In genomic region chr22:22880645-22881044, GRCh38 we compare ENCODE assay signal across 15 cellular contexts. TPM values are rescaled to one million over a fixed set of nuclear protein-coding genes. Genes with fewer than 3 reads are reported as not detected.
A peak's percentile ranks its signal among the peaks of the same experiment; 100 is the strongest.
DNase-seq lines count a peak whose midpoint lies in the region; ATAC-seq and TF ChIP-seq lines count a peak whose summit lies in the region.
"Had no signal": no experiment of that assay in that cellular context is flagged by ENCODE, and none has a peak within 500 bp of the region (broad histone marks: within the 10 kb centered on the region; RNA-seq: fewer than 3 reads in every experiment).

No MANE protein-coding gene starts in this region.

- H3K4me3 ChIP-seq in BLaER1: 0 out of 2 replicates have a peak overlapping the region, but pooled peaks have one; percentile 29
- H3K4me3 ChIP-seq in KMS-11 (IDR thresholded peaks at IDR 0.05; ENCODE audit: insufficient read depth, low read depth, low read length): no peak overlapping the region
- H3K4me3 ChIP-seq in coronary artery: no peak overlapping the region
- H3K4me3 ChIP-seq: PC-9 had no signal

- no peaks in the 10 kb centered on the region for H3K9me3 Mint-ChIP-seq in osteocyte (ENCODE audit: unreplicated experiment)
- H3K9me3 Mint-ChIP-seq: HFFc6 had no signal

- H4K20me1 ChIP-seq in BLaER1 (no peaks in the 10 kb centered on the region), KMS-11 (ENCODE audit: insufficient read depth) (no peaks in the 10 kb centered on the region)

- no peak overlapping the region for H3K4me3 Mint-ChIP-seq in osteocyte (ENCODE audit: unreplicated experiment)
- H3K4me3 Mint-ChIP-seq: HFFc6 had no signal

- peak overlapping the region; percentile 73 for H3K27ac ChIP-seq in BLaER1
- H3K27ac ChIP-seq in KMS-11: no peak overlapping the region
- no peak overlapping the region for H3K27ac ChIP-seq in coronary artery
- H3K27ac ChIP-seq: PC-9 had no signal

- H3K4me2 ChIP-seq in BLaER1 (peak overlapping the region; percentile 95), KMS-11 (peak overlapping the region; percentile 57; the same call in 1 of the 2 replicates)
- H3K4me2 ChIP-seq: PC-9 had no signal

- no peak overlapping the region for H2AFZ ChIP-seq in KMS-11 (ENCODE audit: low read depth)
- H2AFZ ChIP-seq: PC-9 had no signal

- H3K36me3 ChIP-seq in BLaER1: no peaks in the 10 kb centered on the region
- H3K36me3 ChIP-seq in KMS-11 (ENCODE audit: insufficient read depth): no peaks in the 10 kb centered on the region

- TF ChIP-seq CTCF in KMS-11 (conservative IDR thresholded peaks at IDR 0.05; ENCODE audit: low read depth, low read length): no peak
- no peak for TF ChIP-seq CTCF in coronary artery (IDR thresholded peaks at IDR 0.05)
- TF ChIP-seq CTCF in osteocyte (IDR thresholded peaks at IDR 0.05): no peak

- ATAC-seq in GM19463 (IDR thresholded peaks at IDR 0.05; ENCODE audit: unreplicated experiment): no peak

- DNase-seq in coronary artery (ENCODE audit: low spot score) (peak; percentile 66), osteocyte (ENCODE audit: extremely low spot score, unreplicated experiment) (peak; percentile 77), posterior vena cava (ENCODE audit: low spot score) (no peak), NCI-H69 (lab: John Stamatoyannopoulos, UW) (no peak)
- DNase-seq: C1 segment of cervical spinal cord, DMS 273 treated with DMSO at 0.1 percent for 48 hours, HFFc6, NCI-H146, NCI-H2107, NCI-H226, PC-9 had no signal

- no peak overlapping the region for H3K27ac Mint-ChIP-seq in osteocyte (ENCODE audit: unreplicated experiment)
- H3K27ac Mint-ChIP-seq: HFFc6 had no signal

- H3K4me1 Mint-ChIP-seq in osteocyte (ENCODE audit: unreplicated experiment): no peaks in the 10 kb centered on the region

- H3K9me3 ChIP-seq in BLaER1: no peaks in the 10 kb centered on the region

- H3K9ac ChIP-seq in BLaER1 (peak overlapping the region; percentile 15; the same call in 1 of the 2 replicates), KMS-11 (no peak overlapping the region)

- no peaks in the 10 kb centered on the region for H3K36me3 Mint-ChIP-seq in osteocyte (ENCODE audit: unreplicated experiment)

- no peaks in the 10 kb centered on the region for H3K27me3 ChIP-seq in BLaER1
- H3K27me3 ChIP-seq in KMS-11 (ENCODE audit: insufficient read depth, low read depth): 0 out of 2 replicates have a peak, but pooled peaks cover under 1% of the 10 kb centered on the region

- intact Hi-C loops in posterior vena cava (cut with DNase I): no loop called here

- H3K27me3 Mint-ChIP-seq in osteocyte (ENCODE audit: unreplicated experiment): peaks cover 6% of the 10 kb centered on the region

- H3K4me1 ChIP-seq in BLaER1 (peaks cover 83% of the 10 kb centered on the region), KMS-11 (ENCODE audit: low read depth, poor library complexity, severe bottlenecking) (peaks cover 88% of the 10 kb centered on the region)

- H3K79me2 ChIP-seq in KMS-11 (ENCODE audit: insufficient read depth, low read depth): no peaks in the 10 kb centered on the region

RNA-seq across cellular contexts. Expression of gene IGLL5, which starts 7.0 kb away (rescaled TPM):
- not detected in 2 replicates for total RNA-seq in osteocyte
- total RNA-seq in posterior vena cava: 1 to 10 TPM in 1 of 2 donors, under 1 TPM in 1; 0.52 to 1.1 TPM
- total RNA-seq: H1, HFFc6, PC-9 had no signal

Comparison
In these comparisons a context has a peak if more than half of its experiments do, and no peak if none do; other contexts are left out.
1. DNase-seq: peak in coronary artery (single experiment) and osteocyte (single experiment); none in posterior vena cava (single experiment) and NCI-H69 (single experiment).